Comparison of ENCODE assay signal across 9 cellular contexts in genomic region chr2:10668402-10669012, GRCh38. TPM values are rescaled to one million over a fixed set of nuclear protein-coding genes. Genes with fewer than 3 reads are reported as not detected.
DNase-seq lines count a peak whose midpoint lies in the region; ATAC-seq, FAIRE-seq and TF ChIP-seq lines count a peak whose summit lies in the region.
"Had no signal": no experiment of that assay in that cellular context is flagged by ENCODE, and none has a peak within 500 bp of the region (broad histone marks: within the 10 kb centered on the region; RNA-seq: fewer than 3 reads in every experiment).

No MANE protein-coding gene starts in this region.

- H3K36me3 ChIP-seq in KMS-11 (ENCODE audit: insufficient read depth): no peaks in the 10 kb centered on the region
- H3K36me3 ChIP-seq in neural cell (ENCODE audit: insufficient read depth, low read length): no peaks in the 10 kb centered on the region

- peak; percentile 76 for TF ChIP-seq CTCF in KMS-11 (conservative IDR thresholded peaks at IDR 0.05; ENCODE audit: low read depth, low read length)
- TF ChIP-seq CTCF in neural cell (IDR thresholded peaks at IDR 0.05; ENCODE audit: poor library complexity, severe bottlenecking): peak; percentile 75

- H3K27me3 ChIP-seq in KMS-11 (ENCODE audit: insufficient read depth, low read depth) (no peaks in the 10 kb centered on the region), neural cell (ENCODE audit: insufficient read depth, low read depth, low read length) (no peaks in the 10 kb centered on the region)

- H3K9ac ChIP-seq in KMS-11 (no peak overlapping the region), neural cell (ENCODE audit: low read length) (no peak overlapping the region)

- intact Hi-C loops in activated CD4-positive, alpha-beta T cell treated with anti-CD3 and anti-CD28 coated beads for 36 hours (cut with DNase I, micrococcal nuclease): loop anchor here in 1 of 2 experiments (2.0 kb wide), 1 partner anchor 596 kb away; no protein-coding TSS in a partner anchor

- no peak overlapping the region for H3K4me3 Mint-ChIP-seq in activated CD4-positive, alpha-beta T cell treated with anti-CD3 and anti-CD28 coated beads for 36 hours
- H3K4me3 Mint-ChIP-seq: activated naive CD4-positive, alpha-beta T cell treated with anti-CD3 and anti-CD28 coated beads, Interleukin-2, amount 50 U/mL, for 24 hours had no signal

- ATAC-seq in activated CD4-positive, alpha-beta T cell treated with anti-CD3 and anti-CD28 coated beads for 36 hours: peak; percentile 70
- ATAC-seq in HG03521 (IDR thresholded peaks at IDR 0.05; ENCODE audit: unreplicated experiment) (no peak), GM21786 (IDR thresholded peaks at IDR 0.05; ENCODE audit: unreplicated experiment) (no peak)

- H3K27ac ChIP-seq in KMS-11 (no peak overlapping the region), neural cell (ENCODE audit: low read length) (no peak overlapping the region)

- CTCF ChIA-PET in activated CD4-positive, alpha-beta T cell treated with anti-CD3 and anti-CD28 coated beads for 36 hours (lab: Charles Lee): interaction anchor here (0.7 to 1.8 kb wide), 11 partner anchors 9 to 235 kb away, joined by 3 to 5 read pairs (median 4); partner anchors contain the start of gene NOL10

- H3K4me2 ChIP-seq in KMS-11: no peak overlapping the region
- no peak overlapping the region for H3K4me2 ChIP-seq in neural cell (ENCODE audit: low read length)

- DNase-seq in activated CD4-positive, alpha-beta T cell treated with anti-CD3 and anti-CD28 coated beads for 36 hours: peak; percentile 23
- no peak for DNase-seq in activated CD4-positive, alpha-beta T cell treated with anti-CD3 and anti-CD28 coated beads, Interleukin-2, amount 50 U/mL, for 1 hour
- DNase-seq in RCC 7860 (ENCODE audit: low spot score): peak; percentile 42

- H3K4me3 ChIP-seq in KMS-11 (IDR thresholded peaks at IDR 0.05; ENCODE audit: insufficient read depth, low read depth, low read length) (no peak overlapping the region), neural cell (ENCODE audit: low read length) (no peak overlapping the region)

- no peaks in the 10 kb centered on the region for H3K9me3 ChIP-seq in neural cell (ENCODE audit: low read length)

- no peaks in the 10 kb centered on the region for H3K4me1 ChIP-seq in KMS-11 (ENCODE audit: low read depth, poor library complexity, severe bottlenecking)

- no peaks in the 10 kb centered on the region for H3K27me3 Mint-ChIP-seq in activated CD4-positive, alpha-beta T cell treated with anti-CD3 and anti-CD28 coated beads for 36 hours
- H3K27me3 Mint-ChIP-seq: activated naive CD4-positive, alpha-beta T cell treated with anti-CD3 and anti-CD28 coated beads, Interleukin-2, amount 50 U/mL, for 24 hours had no signal

- no peaks in the 10 kb centered on the region for H3K9me3 Mint-ChIP-seq in activated CD4-positive, alpha-beta T cell treated with anti-CD3 and anti-CD28 coated beads for 36 hours (ENCODE audit: low read depth)
- H3K9me3 Mint-ChIP-seq: activated naive CD4-positive, alpha-beta T cell treated with anti-CD3 and anti-CD28 coated beads, Interleukin-2, amount 50 U/mL, for 24 hours had no signal

- peaks cover 33% of the 10 kb centered on the region for H3K36me3 Mint-ChIP-seq in activated CD4-positive, alpha-beta T cell treated with anti-CD3 and anti-CD28 coated beads for 36 hours (ENCODE audit: low read depth)

- no peak overlapping the region for H3K27ac Mint-ChIP-seq in activated CD4-positive, alpha-beta T cell treated with anti-CD3 and anti-CD28 coated beads for 36 hours
- H3K27ac Mint-ChIP-seq: activated naive CD4-positive, alpha-beta T cell treated with anti-CD3 and anti-CD28 coated beads, Interleukin-2, amount 50 U/mL, for 24 hours had no signal

- H3K79me2 ChIP-seq in KMS-11 (ENCODE audit: insufficient read depth, low read depth): 0 out of 2 replicates have a peak, but pooled peaks cover 1% of the 10 kb centered on the region
- no peaks in the 10 kb centered on the region for H3K79me2 ChIP-seq in neural cell (replicated peaks; ENCODE audit: insufficient read depth, low read length)

- TF ChIP-seq RAD21 in neural cell (conservative IDR thresholded peaks at IDR 0.05): peak; percentile 81

- no peaks in the 10 kb centered on the region for H3F3A ChIP-seq in neural cell (ENCODE audit: insufficient read depth, low read length, poor library complexity, severe bottlenecking)

- H4K20me1 ChIP-seq in KMS-11 (ENCODE audit: insufficient read depth) (peaks cover 6% of the 10 kb centered on the region; the same call in 1 of the 2 replicates), neural cell (ENCODE audit: insufficient read depth) (no peaks in the 10 kb centered on the region)

- no peak for TF ChIP-seq EP300 in neural cell (conservative IDR thresholded peaks at IDR 0.05; ENCODE audit: poor library complexity, severe bottlenecking)

- H2AFZ ChIP-seq in KMS-11 (ENCODE audit: low read depth) (no peak overlapping the region), neural cell (ENCODE audit: low read depth, low read length) (no peak overlapping the region)

- H3K9me2 ChIP-seq in neural cell (ENCODE audit: insufficient read depth, low read length): no peaks in the 10 kb centered on the region

- no peaks in the 10 kb centered on the region for H3K4me1 Mint-ChIP-seq in activated CD4-positive, alpha-beta T cell treated with anti-CD3 and anti-CD28 coated beads for 36 hours

- FAIRE-seq in RCC 7860 (lab: Jason Lieb, UNC): peak; percentile 83
- peak; percentile 98 for FAIRE-seq in endometrium (lab: Jason Lieb, UNC)

- POLR2A ChIA-PET in activated CD4-positive, alpha-beta T cell treated with anti-CD3 and anti-CD28 coated beads for 36 hours (lab: Charles Lee): no interaction called here

TF ChIP-seq in neural cell, 6 proteins besides CTCF, POLR2A, EP300 and RAD21:
- TF ChIP-seq REST (IDR thresholded peaks at IDR 0.05; ENCODE audit: borderline replicate concordance): no peak
- TF ChIP-seq SMC3 (conservative IDR thresholded peaks at IDR 0.05; ENCODE audit: poor library complexity): peak; percentile 73
- TF ChIP-seq POLR2AphosphoS5 (IDR thresholded peaks at IDR 0.05): no peak
- no peak for TF ChIP-seq TAF1 (IDR thresholded peaks at IDR 0.05; ENCODE audit: low read depth)
- no peak for TF ChIP-seq MXI1 (conservative IDR thresholded peaks at IDR 0.05; ENCODE audit: poor library complexity, severe bottlenecking)
- no peak for TF ChIP-seq EZH2 (IDR thresholded peaks at IDR 0.05; ENCODE audit: borderline replicate concordance, insufficient read depth, low read length, poor library complexity, severe bottlenecking)

RNA-seq across cellular contexts. Expression of gene NOL10, which starts 21.3 kb away (rescaled TPM):
- total RNA-seq in activated CD4-positive, alpha-beta T cell treated with anti-CD3 and anti-CD28 coated beads for 36 hours: 10 to 100 TPM; 39.7 to 41.0 TPM
- 10.7 and 13.0 TPM in 2 replicates for polyA plus RNA-seq in neural cell
- polyA minus RNA-seq in neural cell: 34.1 and 41.4 TPM in 2 replicates

RNA-seq across cellular contexts. Expression of gene ATP6V1C2, which starts 52.9 kb away (rescaled TPM):
- not detected for total RNA-seq in activated CD4-positive, alpha-beta T cell treated with anti-CD3 and anti-CD28 coated beads for 36 hours
- polyA plus RNA-seq in neural cell: 0.64 TPM in 1 of 2 replicates, not detected in the other
- polyA minus RNA-seq in neural cell: not detected in 2 replicates
